9 cellular contexts compared by ENCODE assay signal in genomic region chr6:39865011-39865888, GRCh38.
A peak's percentile ranks its signal among the peaks of the same experiment; 100 is the strongest.
DNase-seq lines count a peak whose midpoint lies in the region; ATAC-seq, FAIRE-seq and TF ChIP-seq lines count a peak whose summit lies in the region.
"Had no signal": no experiment of that assay in that cellular context is flagged by ENCODE, and none has a peak within 500 bp of the region (broad histone marks: within the 10 kb centered on the region; RNA-seq: fewer than 3 reads in every experiment).

No MANE protein-coding gene starts in this region.

- H3K4me1 ChIP-seq in body of pancreas = no peaks in the 10 kb centered on the region
- H3K4me1 ChIP-seq in keratinocyte (ENCODE audit: control insufficient read depth, extremely low read depth, insufficient read depth, low read length) = no peaks in the 10 kb centered on the region

- CTCF ChIA-PET in Calu3 (lab: Charles Lee) = no interaction called here
- CTCF ChIA-PET in T-cell (lab: Charles Lee) = interaction anchor here (0.6 to 1.4 kb wide), 6 partner anchors 9 to 1174 kb away, joined by 3 to 5 read pairs (median 3); no protein-coding TSS in a partner anchor

- H2AFZ ChIP-seq in keratinocyte (ENCODE audit: control insufficient read depth, low read length) = no peak overlapping the region

- POLR2A ChIA-PET in T-cell (lab: Charles Lee) = interaction anchor here in 1 of 2 donors (0.6 kb wide), 1 partner anchor 870 kb away, joined by 10 read pairs; no protein-coding TSS in a partner anchor

- H3K4me3 Mint-ChIP-seq in Calu3 (ENCODE audit: low read depth, unreplicated experiment) (no peak overlapping the region), T-cell (no peak overlapping the region)

- no peak overlapping the region for H3K27ac Mint-ChIP-seq in Calu3 (ENCODE audit: unreplicated experiment)
- no peak overlapping the region for H3K27ac Mint-ChIP-seq in T-cell

- TF ChIP-seq CTCF in Calu3 (IDR thresholded peaks at IDR 0.05; ENCODE audit: unreplicated experiment) (peak; percentile 83), body of pancreas (IDR thresholded peaks at IDR 0.05) (peak; percentile 26 to 63 (median 58)), keratinocyte (optimal IDR thresholded peaks at IDR 0.05 in 1 of 3, IDR thresholded peaks at IDR 0.05 in 1 of 3, conservative IDR thresholded peaks at IDR 0.05 in 1 of 3; ENCODE audit: extremely low read depth in 1 of 3, insufficient read depth in 2 of 3, low read length in 3 of 3) (peak; percentile 60 to 79 (median 73))

- dilution Hi-C loops in keratinocyte (cut with MboI; ENCODE audit: extremely low pct_ligation_motif_present, low sequenced_read_pairs) = no loop called here

- H3K9ac ChIP-seq in keratinocyte (ENCODE audit: control insufficient read depth, extremely low read depth, insufficient read depth, low read length) = no peak overlapping the region

- H3K79me2 ChIP-seq in keratinocyte (ENCODE audit: control insufficient read depth, insufficient read depth, low read length) = no peaks in the 10 kb centered on the region

- no peaks in the 10 kb centered on the region for H3K4me1 Mint-ChIP-seq in Calu3 (ENCODE audit: low read depth, unreplicated experiment)
- H3K4me1 Mint-ChIP-seq in T-cell = no peaks in the 10 kb centered on the region

- no peaks in the 10 kb centered on the region for H3K9me3 ChIP-seq in body of pancreas
- no peaks in the 10 kb centered on the region for H3K9me3 ChIP-seq in keratinocyte (ENCODE audit: control insufficient read depth, low read depth, low read length)

- H3K9me1 ChIP-seq in keratinocyte (ENCODE audit: control insufficient read depth, extremely low read depth, insufficient read depth, low read length) = no peaks in the 10 kb centered on the region

- H4K20me1 ChIP-seq in keratinocyte (ENCODE audit: control insufficient read depth, extremely low read depth, insufficient read depth, low read length) = no peaks in the 10 kb centered on the region

- H3K27me3 Mint-ChIP-seq in Calu3 (ENCODE audit: unreplicated experiment) (peaks cover 55% of the 10 kb centered on the region), T-cell (peaks cover 13 to 14% of the 10 kb centered on the region in 2 donors)

- WGBS in body of pancreas, 2 donors = 55 to 62% methylated on average over 15 of the region's 15 CpGs

- H3K4me3 ChIP-seq in body of pancreas (no peak overlapping the region), keratinocyte (ENCODE audit: control insufficient read depth in 2 of 3, extremely low read depth in 1 of 3, insufficient read depth in 2 of 3, low read depth in 1 of 3, low read length in 3 of 3) (no peak overlapping the region)

- intact Hi-C loops in Calu3 (cut with micrococcal nuclease; ENCODE audit: unreplicated experiment) (loop anchor here (5.0 kb wide), 1 partner anchor 442 kb away; no protein-coding TSS in a partner anchor), body of pancreas (cut with DNase I) (no loop called here)

- H3K36me3 Mint-ChIP-seq in Calu3 (ENCODE audit: insufficient read depth, unreplicated experiment) (no peaks in the 10 kb centered on the region), T-cell (no peaks in the 10 kb centered on the region)

- no peaks in the 10 kb centered on the region for H3K36me3 ChIP-seq in body of pancreas (replicated peaks in 1 of 2; ENCODE audit: insufficient read depth in 1 of 2, low read depth in 2 of 2)
- H3K36me3 ChIP-seq in keratinocyte (ENCODE audit: control insufficient read depth in 2 of 2, extremely low read depth in 1 of 2, insufficient read depth in 2 of 2, low read length in 2 of 2) = no peaks in the 10 kb centered on the region

- peaks cover 2% of the 10 kb centered on the region for H3K9me3 Mint-ChIP-seq in Calu3 (ENCODE audit: low read depth, unreplicated experiment)
- H3K9me3 Mint-ChIP-seq in T-cell = no peaks in the 10 kb centered on the region

- no peak for TF ChIP-seq POLR2A in body of pancreas (IDR thresholded peaks at IDR 0.05)

- no peaks in the 10 kb centered on the region for H3K27me3 ChIP-seq in body of pancreas
- H3K27me3 ChIP-seq in keratinocyte (ENCODE audit: control insufficient read depth, extremely low read depth, insufficient read depth, low read length) = no peaks in the 10 kb centered on the region

- H3K4me2 ChIP-seq in keratinocyte (ENCODE audit: control insufficient read depth, extremely low read depth, insufficient read depth, low read depth, low read length) = no peak overlapping the region

- FAIRE-seq in keratinocyte (lab: Jason Lieb, UNC) = no peak
- FAIRE-seq: TTC549 had no signal

- no TSS peak for BruUV-seq in Calu3 (replicated peaks; lab: Mats Ljungman, UMichigan)

- ATAC-seq in T-cell (replicated peaks in 1 of 4) (no peak), body of pancreas (peak; percentile 59), GM21360 (IDR thresholded peaks at IDR 0.05; ENCODE audit: unreplicated experiment) (no peak), HG03175 (IDR thresholded peaks at IDR 0.05; ENCODE audit: unreplicated experiment) (no peak)

- H3K27ac ChIP-seq in body of pancreas (no peak overlapping the region), keratinocyte (ENCODE audit: control insufficient read depth, insufficient read depth, low read length) (no peak overlapping the region)

- DNase-seq in Calu3 = peak; percentile 79
- DNase-seq in HuH-7.5 (ENCODE audit: low spot score) = peak; percentile 66
- DNase-seq in T-cell = peak in 28 of 34 experiments; percentile 6 to 52 (median 28)
- DNase-seq in body of pancreas = peak; percentile 66 to 79 (median 75)
- DNase-seq in keratinocyte (ENCODE audit: low read depth, low spot score) = no peak
- DNase-seq in stimulated activated CD4-positive, alpha-beta T cell treated with anti-CD3 and anti-CD28 coated beads, Interleukin-2, amount 100 ng/mL, for 4 hours (ENCODE audit: low read depth) = peak; percentile 3
